ENCODE assay signal across 9 cellular contexts in the genomic region with DNA sequence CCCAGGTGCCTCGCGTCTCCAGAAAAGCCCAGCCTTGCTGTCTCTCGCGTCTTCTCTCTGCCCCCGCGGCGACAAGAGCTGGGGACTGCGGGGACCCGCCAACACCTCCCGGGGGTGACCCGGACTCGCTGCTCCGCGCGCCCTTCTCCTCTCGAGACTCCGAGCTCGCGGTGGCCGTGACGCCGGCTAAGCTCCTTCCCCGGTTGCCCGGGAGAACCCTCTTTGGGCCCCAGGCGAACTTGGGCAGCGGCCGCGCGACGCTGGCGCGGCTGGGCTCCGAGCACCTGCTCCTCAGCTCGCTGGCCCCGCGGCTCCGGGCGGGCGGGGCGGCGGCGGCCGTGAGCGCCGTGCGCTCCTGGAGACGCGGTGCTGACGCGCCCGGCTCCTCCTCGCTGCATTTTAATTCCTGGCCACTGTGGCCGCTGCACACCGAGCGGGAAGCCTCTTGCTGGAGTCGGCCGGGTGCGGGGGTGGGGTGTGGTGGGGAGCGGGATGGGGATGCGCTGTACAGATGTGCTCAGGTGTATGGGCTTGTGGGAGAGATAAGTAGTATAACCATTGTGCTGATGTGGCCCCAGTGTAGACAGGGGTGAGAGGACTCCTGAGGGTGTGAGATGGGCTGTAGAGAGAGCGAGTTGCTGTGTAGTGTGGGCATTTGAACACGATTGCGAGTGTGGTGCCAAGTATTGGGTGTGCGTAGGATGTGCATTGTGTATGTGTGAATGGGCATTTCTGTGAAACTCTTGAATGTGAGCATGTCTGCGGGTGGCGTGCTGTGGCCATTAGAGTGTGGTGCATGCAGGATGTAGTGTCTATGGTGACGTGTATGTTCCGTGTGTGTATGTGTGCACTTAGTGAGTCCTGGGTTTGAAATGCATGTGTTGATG. TPM values are rescaled to one million over a fixed set of nuclear protein-coding genes. Genes with fewer than 3 reads are reported as not detected.
A peak's percentile ranks its signal among the peaks of the same experiment; 100 is the strongest.
DNase-seq lines count a peak whose midpoint lies in the region; ATAC-seq and TF ChIP-seq lines count a peak whose summit lies in the region.
"Had no signal": no experiment of that assay in that cellular context is flagged by ENCODE, and none has a peak within 500 bp of the region (broad histone marks: within the 10 kb centered on the region; RNA-seq: fewer than 3 reads in every experiment).

A gene (minus strand): TSS at position 315 of the 887 bp plus-strand sequence.

- peak; percentile 55 for DNase-seq in NCI-H748 (lab: John Stamatoyannopoulos, UW; ENCODE audit: unreplicated experiment)
- DNase-seq in NCI-H748 treated with DMSO at 0.1 percent for 48 hours (lab: John Stamatoyannopoulos, UW), result no peak
- no peak for DNase-seq in adipocyte (ENCODE audit: low read depth)
- peak; percentile 77 for DNase-seq in iPS-NIHi7 (ENCODE audit: extremely low spot score)
- DNase-seq in thoracic aorta (ENCODE audit: low spot score), result no peak
- DNase-seq in T-helper 1 cell, result no peak
- no peak for DNase-seq in NK-92 treated with Interleukin-12 subunit alpha and Interleukin-12 subunit beta, amount 100 ng/mL, for 24 hours (lab: John Stamatoyannopoulos, UW)
- DNase-seq: foreskin melanocyte had no signal

- H3K36me3 ChIP-seq in adipocyte (ENCODE audit: control insufficient read depth, insufficient read depth, low read length, severe bottlenecking) (no peaks in the 10 kb centered on the region), thoracic aorta (no peaks in the 10 kb centered on the region)

- no peak within 1 kb of the TSS for H3K9ac ChIP-seq in adipocyte (ENCODE audit: low read length)

- no peak within 1 kb of the TSS for H3K27ac ChIP-seq in thoracic aorta

- H3K4me1 ChIP-seq in adipocyte (ENCODE audit: control insufficient read depth, insufficient read depth, low read length) (no peaks in the 10 kb centered on the region), thoracic aorta (ENCODE audit: control insufficient read depth in 1 of 2, low read depth in 2 of 2) (peaks cover 4 to 20% of the 10 kb centered on the region in 2 donors)

- H3K9me3 ChIP-seq in adipocyte (ENCODE audit: control insufficient read depth, low read length), result no peaks in the 10 kb centered on the region
- H3K9me3 ChIP-seq in thoracic aorta, result no peaks in the 10 kb centered on the region

- peak within 1 kb of the TSS; percentile 16 for H3K4me3 ChIP-seq in adipocyte (ENCODE audit: low read length)
- H3K4me3 ChIP-seq in thoracic aorta, result peak within 1 kb of the TSS; percentile 66

- H3K27me3 ChIP-seq in adipocyte (replicated peaks; ENCODE audit: control insufficient read depth, insufficient read depth, low read length) (peaks cover 60% of the 10 kb centered on the region), thoracic aorta (replicated peaks; ENCODE audit: insufficient read depth) (no peaks in the 10 kb centered on the region)

- ATAC-seq in thoracic aorta (ENCODE audit: insufficient number of reproducible peaks, low FRiP score, low read depth) (no peak), GM18907 (IDR thresholded peaks at IDR 0.05; ENCODE audit: unreplicated experiment) (no peak)

- no peak for TF ChIP-seq CTCF in thoracic aorta (IDR thresholded peaks at IDR 0.05)

RNA-seq across cellular contexts. Expression of the gene that starts here (rescaled TPM):
- total RNA-seq in thoracic aorta, result 1 to 10 TPM in 1 of 2 donors, under 1 TPM in 1; 0.54 to 1.1 TPM

Comparison
In these comparisons a context has a peak if more than half of its experiments do, and no peak if none do; other contexts are left out.
1. DNase-seq: peak in NCI-H748 (single experiment) and iPS-NIHi7 (single experiment); none in NCI-H748 treated with DMSO at 0.1 percent for 48 hours (single experiment), adipocyte (single experiment), thoracic aorta (single experiment), T-helper 1 cell (0 of 5) and NK-92 treated with Interleukin-12 subunit alpha and Interleukin-12 subunit beta, amount 100 ng/mL, for 24 hours (single experiment).